1 cellular context compared by ENCODE assay signal in the genomic region with DNA sequence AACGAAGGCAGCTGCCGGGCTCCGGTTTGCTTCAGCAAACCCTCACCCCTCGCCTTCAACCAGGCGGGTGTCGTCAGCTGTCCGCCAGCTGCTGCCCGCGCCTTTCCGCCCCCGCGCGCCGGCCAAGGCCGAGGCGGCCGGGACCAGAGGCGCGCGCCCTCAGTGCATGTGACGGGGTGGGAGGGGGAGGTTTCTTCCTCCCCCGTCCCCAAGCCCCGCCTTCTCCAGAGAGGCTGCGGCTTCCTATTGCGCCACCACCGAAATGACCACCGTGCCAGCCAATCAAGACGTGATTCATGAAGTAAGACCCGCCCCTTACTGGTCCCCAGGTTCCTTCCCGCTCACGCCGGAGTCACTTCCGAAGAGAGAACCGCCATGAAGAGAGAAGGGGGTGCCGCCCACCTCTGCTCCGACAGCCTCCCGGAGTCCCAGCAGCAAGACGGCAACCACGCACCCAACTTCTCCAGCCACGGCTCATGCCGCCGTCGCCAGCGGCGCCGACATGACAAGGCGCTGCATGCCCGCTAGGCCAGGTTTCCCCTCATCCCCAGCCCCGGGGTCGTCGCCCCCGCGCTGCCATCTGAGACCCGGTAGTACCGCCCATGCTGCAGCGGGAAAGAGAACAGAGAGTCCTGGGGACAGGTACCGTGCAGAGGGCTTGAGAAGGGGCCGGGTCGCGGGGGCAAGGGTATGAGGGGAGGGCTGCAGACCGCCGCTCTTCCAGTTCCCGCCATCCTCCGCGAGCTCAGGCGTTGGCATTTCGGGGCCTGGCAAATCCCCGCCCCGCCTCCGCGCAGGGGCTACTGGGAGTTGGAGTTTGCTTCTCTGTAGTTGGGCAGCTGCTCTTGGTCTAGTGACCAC.
TF ChIP-seq lines count a peak whose summit lies in the region.

A gene with protein sequence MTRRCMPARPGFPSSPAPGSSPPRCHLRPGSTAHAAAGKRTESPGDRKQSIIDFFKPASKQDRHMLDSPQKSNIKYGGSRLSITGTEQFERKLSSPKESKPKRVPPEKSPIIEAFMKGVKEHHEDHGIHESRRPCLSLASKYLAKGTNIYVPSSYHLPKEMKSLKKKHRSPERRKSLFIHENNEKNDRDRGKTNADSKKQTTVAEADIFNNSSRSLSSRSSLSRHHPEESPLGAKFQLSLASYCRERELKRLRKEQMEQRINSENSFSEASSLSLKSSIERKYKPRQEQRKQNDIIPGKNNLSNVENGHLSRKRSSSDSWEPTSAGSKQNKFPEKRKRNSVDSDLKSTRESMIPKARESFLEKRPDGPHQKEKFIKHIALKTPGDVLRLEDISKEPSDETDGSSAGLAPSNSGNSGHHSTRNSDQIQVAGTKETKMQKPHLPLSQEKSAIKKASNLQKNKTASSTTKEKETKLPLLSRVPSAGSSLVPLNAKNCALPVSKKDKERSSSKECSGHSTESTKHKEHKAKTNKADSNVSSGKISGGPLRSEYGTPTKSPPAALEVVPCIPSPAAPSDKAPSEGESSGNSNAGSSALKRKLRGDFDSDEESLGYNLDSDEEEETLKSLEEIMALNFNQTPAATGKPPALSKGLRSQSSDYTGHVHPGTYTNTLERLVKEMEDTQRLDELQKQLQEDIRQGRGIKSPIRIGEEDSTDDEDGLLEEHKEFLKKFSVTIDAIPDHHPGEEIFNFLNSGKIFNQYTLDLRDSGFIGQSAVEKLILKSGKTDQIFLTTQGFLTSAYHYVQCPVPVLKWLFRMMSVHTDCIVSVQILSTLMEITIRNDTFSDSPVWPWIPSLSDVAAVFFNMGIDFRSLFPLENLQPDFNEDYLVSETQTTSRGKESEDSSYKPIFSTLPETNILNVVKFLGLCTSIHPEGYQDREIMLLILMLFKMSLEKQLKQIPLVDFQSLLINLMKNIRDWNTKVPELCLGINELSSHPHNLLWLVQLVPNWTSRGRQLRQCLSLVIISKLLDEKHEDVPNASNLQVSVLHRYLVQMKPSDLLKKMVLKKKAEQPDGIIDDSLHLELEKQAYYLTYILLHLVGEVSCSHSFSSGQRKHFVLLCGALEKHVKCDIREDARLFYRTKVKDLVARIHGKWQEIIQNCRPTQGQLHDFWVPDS (plus strand): TSS at position 355 of the 861 bp plus-strand sequence. CDS start 148 bp downstream, at position 503.

TF ChIP-seq in HepG2, 621 proteins besides CTCF, POLR2A, EP300 and RAD21 (continued from another document and continues in another):
- TF ChIP-seq, protein P1, sequence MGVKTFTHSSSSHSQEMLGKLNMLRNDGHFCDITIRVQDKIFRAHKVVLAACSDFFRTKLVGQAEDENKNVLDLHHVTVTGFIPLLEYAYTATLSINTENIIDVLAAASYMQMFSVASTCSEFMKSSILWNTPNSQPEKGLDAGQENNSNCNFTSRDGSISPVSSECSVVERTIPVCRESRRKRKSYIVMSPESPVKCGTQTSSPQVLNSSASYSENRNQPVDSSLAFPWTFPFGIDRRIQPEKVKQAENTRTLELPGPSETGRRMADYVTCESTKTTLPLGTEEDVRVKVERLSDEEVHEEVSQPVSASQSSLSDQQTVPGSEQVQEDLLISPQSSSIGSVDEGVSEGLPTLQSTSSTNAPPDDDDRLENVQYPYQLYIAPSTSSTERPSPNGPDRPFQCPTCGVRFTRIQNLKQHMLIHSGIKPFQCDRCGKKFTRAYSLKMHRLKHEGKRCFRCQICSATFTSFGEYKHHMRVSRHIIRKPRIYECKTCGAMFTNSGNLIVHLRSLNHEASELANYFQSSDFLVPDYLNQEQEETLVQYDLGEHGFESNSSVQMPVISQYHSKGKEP (CRISPR knock-in tag; IDR thresholded peaks at IDR 0.05) = no peak
- TF ChIP-seq MIER3 (CRISPR knock-in tag; IDR thresholded peaks at IDR 0.05; ENCODE audit: borderline replicate concordance) (peak; percentile 74; the same call in 1 of the 2 replicates), SRSF9 (IDR thresholded peaks at IDR 0.05; ENCODE audit: borderline replicate concordance, insufficient read depth, low read depth, low read length, poor library complexity, severe bottlenecking) (no peak), SMAD3 (CRISPR knock-in tag; IDR thresholded peaks at IDR 0.05) (no peak), NFRKB (IDR thresholded peaks at IDR 0.05) (no peak), HDAC6 (IDR thresholded peaks at IDR 0.05; ENCODE audit: low read depth, low read length) (no peak), KLF16 (CRISPR knock-in tag; IDR thresholded peaks at IDR 0.05) (peak in 1 of 2 experiments; percentile 74; a peak in 2 of 4 replicates), FOXA3 (CRISPR knock-in tag; IDR thresholded peaks at IDR 0.05) (no peak), POLR2AphosphoS2 (IDR thresholded peaks at IDR 0.05; ENCODE audit: low read depth, low read length) (no peak), PHF5A (CRISPR knock-in tag; IDR thresholded peaks at IDR 0.05; ENCODE audit: low read depth, unreplicated experiment) (no peak), ZNF451 (CRISPR knock-in tag; IDR thresholded peaks at IDR 0.05) (no peak), NRL (CRISPR knock-in tag; IDR thresholded peaks at IDR 0.05; ENCODE audit: borderline replicate concordance) (peak; percentile 79), TP53 (CRISPR knock-in tag; conservative IDR thresholded peaks at IDR 0.05) (no peak), ZNF616 (CRISPR knock-in tag; IDR thresholded peaks at IDR 0.05; ENCODE audit: low read depth) (0 out of 2 replicates have a peak, but pooled peaks have one; percentile 54)
- TF ChIP-seq, protein P2, sequence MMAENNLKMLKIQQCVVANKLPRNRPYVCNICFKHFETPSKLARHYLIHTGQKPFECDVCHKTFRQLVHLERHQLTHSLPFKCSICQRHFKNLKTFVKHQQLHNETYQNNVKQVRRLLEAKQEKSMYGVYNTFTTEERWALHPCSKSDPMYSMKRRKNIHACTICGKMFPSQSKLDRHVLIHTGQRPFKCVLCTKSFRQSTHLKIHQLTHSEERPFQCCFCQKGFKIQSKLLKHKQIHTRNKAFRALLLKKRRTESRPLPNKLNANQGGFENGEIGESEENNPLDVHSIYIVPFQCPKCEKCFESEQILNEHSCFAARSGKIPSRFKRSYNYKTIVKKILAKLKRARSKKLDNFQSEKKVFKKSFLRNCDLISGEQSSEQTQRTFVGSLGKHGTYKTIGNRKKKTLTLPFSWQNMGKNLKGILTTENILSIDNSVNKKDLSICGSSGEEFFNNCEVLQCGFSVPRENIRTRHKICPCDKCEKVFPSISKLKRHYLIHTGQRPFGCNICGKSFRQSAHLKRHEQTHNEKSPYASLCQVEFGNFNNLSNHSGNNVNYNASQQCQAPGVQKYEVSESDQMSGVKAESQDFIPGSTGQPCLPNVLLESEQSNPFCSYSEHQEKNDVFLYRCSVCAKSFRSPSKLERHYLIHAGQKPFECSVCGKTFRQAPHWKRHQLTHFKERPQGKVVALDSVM (CRISPR knock-in tag; IDR thresholded peaks at IDR 0.05) = peak; percentile 68; the same call in 1 of the 2 replicates
- TF ChIP-seq, protein P3, sequence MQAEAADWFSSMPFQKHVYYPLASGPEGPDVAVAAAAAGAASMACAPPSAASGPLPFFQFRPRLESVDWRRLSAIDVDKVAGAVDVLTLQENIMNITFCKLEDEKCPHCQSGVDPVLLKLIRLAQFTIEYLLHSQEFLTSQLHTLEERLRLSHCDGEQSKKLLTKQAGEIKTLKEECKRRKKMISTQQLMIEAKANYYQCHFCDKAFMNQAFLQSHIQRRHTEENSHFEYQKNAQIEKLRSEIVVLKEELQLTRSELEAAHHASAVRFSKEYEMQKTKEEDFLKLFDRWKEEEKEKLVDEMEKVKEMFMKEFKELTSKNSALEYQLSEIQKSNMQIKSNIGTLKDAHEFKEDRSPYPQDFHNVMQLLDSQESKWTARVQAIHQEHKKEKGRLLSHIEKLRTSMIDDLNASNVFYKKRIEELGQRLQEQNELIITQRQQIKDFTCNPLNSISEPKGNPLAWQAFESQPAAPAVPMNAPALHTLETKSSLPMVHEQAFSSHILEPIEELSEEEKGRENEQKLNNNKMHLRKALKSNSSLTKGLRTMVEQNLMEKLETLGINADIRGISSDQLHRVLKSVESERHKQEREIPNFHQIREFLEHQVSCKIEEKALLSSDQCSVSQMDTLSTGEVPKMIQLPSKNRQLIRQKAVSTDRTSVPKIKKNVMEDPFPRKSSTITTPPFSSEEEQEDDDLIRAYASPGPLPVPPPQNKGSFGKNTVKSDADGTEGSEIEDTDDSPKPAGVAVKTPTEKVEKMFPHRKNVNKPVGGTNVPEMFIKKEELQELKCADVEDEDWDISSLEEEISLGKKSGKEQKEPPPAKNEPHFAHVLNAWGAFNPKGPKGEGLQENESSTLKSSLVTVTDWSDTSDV (CRISPR knock-in tag; IDR thresholded peaks at IDR 0.05) = no peak
- TF ChIP-seq, protein P4, sequence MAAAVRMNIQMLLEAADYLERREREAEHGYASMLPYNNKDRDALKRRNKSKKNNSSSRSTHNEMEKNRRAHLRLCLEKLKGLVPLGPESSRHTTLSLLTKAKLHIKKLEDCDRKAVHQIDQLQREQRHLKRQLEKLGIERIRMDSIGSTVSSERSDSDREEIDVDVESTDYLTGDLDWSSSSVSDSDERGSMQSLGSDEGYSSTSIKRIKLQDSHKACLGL (CRISPR knock-in tag; IDR thresholded peaks at IDR 0.05) = peak; percentile 77
- TF ChIP-seq, protein P5, sequence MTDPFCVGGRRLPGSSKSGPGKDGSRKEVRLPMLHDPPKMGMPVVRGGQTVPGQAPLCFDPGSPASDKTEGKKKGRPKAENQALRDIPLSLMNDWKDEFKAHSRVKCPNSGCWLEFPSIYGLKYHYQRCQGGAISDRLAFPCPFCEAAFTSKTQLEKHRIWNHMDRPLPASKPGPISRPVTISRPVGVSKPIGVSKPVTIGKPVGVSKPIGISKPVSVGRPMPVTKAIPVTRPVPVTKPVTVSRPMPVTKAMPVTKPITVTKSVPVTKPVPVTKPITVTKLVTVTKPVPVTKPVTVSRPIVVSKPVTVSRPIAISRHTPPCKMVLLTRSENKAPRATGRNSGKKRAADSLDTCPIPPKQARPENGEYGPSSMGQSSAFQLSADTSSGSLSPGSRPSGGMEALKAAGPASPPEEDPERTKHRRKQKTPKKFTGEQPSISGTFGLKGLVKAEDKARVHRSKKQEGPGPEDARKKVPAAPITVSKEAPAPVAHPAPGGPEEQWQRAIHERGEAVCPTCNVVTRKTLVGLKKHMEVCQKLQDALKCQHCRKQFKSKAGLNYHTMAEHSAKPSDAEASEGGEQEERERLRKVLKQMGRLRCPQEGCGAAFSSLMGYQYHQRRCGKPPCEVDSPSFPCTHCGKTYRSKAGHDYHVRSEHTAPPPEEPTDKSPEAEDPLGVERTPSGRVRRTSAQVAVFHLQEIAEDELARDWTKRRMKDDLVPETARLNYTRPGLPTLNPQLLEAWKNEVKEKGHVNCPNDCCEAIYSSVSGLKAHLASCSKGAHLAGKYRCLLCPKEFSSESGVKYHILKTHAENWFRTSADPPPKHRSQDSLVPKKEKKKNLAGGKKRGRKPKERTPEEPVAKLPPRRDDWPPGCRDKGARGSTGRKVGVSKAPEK (CRISPR knock-in tag; IDR thresholded peaks at IDR 0.05; ENCODE audit: borderline replicate concordance) = no peak
- TF ChIP-seq, protein P6, sequence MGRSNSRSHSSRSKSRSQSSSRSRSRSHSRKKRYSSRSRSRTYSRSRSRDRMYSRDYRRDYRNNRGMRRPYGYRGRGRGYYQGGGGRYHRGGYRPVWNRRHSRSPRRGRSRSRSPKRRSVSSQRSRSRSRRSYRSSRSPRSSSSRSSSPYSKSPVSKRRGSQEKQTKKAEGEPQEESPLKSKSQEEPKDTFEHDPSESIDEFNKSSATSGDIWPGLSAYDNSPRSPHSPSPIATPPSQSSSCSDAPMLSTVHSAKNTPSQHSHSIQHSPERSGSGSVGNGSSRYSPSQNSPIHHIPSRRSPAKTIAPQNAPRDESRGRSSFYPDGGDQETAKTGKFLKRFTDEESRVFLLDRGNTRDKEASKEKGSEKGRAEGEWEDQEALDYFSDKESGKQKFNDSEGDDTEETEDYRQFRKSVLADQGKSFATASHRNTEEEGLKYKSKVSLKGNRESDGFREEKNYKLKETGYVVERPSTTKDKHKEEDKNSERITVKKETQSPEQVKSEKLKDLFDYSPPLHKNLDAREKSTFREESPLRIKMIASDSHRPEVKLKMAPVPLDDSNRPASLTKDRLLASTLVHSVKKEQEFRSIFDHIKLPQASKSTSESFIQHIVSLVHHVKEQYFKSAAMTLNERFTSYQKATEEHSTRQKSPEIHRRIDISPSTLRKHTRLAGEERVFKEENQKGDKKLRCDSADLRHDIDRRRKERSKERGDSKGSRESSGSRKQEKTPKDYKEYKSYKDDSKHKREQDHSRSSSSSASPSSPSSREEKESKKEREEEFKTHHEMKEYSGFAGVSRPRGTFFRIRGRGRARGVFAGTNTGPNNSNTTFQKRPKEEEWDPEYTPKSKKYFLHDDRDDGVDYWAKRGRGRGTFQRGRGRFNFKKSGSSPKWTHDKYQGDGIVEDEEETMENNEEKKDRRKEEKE (IDR thresholded peaks at IDR 0.05) = no peak
- TF ChIP-seq, protein P7, sequence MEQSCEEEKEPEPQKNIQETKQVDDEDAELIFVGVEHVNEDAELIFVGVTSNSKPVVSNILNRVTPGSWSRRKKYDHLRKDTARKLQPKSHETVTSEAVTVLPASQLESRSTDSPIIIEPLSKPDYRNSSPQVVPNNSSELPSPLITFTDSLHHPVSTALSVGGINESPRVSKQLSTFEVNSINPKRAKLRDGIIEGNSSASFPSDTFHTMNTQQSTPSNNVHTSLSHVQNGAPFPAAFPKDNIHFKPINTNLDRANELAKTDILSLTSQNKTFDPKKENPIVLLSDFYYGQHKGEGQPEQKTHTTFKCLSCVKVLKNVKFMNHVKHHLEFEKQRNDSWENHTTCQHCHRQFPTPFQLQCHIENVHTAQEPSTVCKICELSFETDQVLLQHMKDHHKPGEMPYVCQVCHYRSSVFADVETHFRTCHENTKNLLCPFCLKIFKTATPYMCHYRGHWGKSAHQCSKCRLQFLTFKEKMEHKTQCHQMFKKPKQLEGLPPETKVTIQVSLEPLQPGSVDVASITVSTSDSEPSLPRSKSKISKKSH (CRISPR knock-in tag; IDR thresholded peaks at IDR 0.05; ENCODE audit: borderline replicate concordance) = peak; percentile 67; the same call in 1 of the 2 replicates
- TF ChIP-seq, protein P8, sequence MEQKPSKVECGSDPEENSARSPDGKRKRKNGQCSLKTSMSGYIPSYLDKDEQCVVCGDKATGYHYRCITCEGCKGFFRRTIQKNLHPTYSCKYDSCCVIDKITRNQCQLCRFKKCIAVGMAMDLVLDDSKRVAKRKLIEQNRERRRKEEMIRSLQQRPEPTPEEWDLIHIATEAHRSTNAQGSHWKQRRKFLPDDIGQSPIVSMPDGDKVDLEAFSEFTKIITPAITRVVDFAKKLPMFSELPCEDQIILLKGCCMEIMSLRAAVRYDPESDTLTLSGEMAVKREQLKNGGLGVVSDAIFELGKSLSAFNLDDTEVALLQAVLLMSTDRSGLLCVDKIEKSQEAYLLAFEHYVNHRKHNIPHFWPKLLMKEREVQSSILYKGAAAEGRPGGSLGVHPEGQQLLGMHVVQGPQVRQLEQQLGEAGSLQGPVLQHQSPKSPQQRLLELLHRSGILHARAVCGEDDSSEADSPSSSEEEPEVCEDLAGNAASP (CRISPR knock-in tag; IDR thresholded peaks at IDR 0.05; ENCODE audit: borderline replicate concordance) = peak; percentile 47
- TF ChIP-seq, protein P9, sequence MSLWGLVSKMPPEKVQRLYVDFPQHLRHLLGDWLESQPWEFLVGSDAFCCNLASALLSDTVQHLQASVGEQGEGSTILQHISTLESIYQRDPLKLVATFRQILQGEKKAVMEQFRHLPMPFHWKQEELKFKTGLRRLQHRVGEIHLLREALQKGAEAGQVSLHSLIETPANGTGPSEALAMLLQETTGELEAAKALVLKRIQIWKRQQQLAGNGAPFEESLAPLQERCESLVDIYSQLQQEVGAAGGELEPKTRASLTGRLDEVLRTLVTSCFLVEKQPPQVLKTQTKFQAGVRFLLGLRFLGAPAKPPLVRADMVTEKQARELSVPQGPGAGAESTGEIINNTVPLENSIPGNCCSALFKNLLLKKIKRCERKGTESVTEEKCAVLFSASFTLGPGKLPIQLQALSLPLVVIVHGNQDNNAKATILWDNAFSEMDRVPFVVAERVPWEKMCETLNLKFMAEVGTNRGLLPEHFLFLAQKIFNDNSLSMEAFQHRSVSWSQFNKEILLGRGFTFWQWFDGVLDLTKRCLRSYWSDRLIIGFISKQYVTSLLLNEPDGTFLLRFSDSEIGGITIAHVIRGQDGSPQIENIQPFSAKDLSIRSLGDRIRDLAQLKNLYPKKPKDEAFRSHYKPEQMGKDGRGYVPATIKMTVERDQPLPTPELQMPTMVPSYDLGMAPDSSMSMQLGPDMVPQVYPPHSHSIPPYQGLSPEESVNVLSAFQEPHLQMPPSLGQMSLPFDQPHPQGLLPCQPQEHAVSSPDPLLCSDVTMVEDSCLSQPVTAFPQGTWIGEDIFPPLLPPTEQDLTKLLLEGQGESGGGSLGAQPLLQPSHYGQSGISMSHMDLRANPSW (CRISPR knock-in tag; IDR thresholded peaks at IDR 0.05; ENCODE audit: borderline replicate concordance) = no peak; the same call in 1 of the 2 replicates
